Comparison of ENCODE assay signal across 18 cellular contexts in genomic region chr1:186578325-186579016, GRCh38.
DNase-seq lines count a peak whose midpoint lies in the region; ATAC-seq lines count a peak whose summit lies in the region.
"Had no signal": no experiment of that assay in that cellular context is flagged by ENCODE, and none has a peak within 500 bp of the region (broad histone marks: within the 10 kb centered on the region; RNA-seq: fewer than 3 reads in every experiment).

No MANE protein-coding gene starts in this region.

- H3K27ac Mint-ChIP-seq in activated T-cell treated with anti-CD3 and anti-CD28 coated beads, Interleukin-2, amount 50 U/mL, for 72 hours, result no peak overlapping the region
- H3K27ac Mint-ChIP-seq in stimulated activated naive CD8-positive, alpha-beta T cell treated with anti-CD3 and anti-CD28 coated beads, Interleukin-15, amount 100 ng/mL, for 72 hours, result no peak overlapping the region
- H3K27ac Mint-ChIP-seq: brain, nephron progenitor cell had no signal

- peaks cover 5 to 7% of the 10 kb centered on the region in 2 donors for H3K36me3 Mint-ChIP-seq in activated T-cell treated with anti-CD3 and anti-CD28 coated beads, Interleukin-2, amount 50 U/mL, for 72 hours (ENCODE audit: insufficient read depth in 2 of 2)
- H3K36me3 Mint-ChIP-seq: brain had no signal

- peaks cover 0 to 7% of the 10 kb centered on the region in 2 donors for H3K9me3 Mint-ChIP-seq in activated T-cell treated with anti-CD3 and anti-CD28 coated beads, Interleukin-2, amount 50 U/mL, for 72 hours
- H3K9me3 Mint-ChIP-seq in stimulated activated naive CD8-positive, alpha-beta T cell treated with anti-CD3 and anti-CD28 coated beads, Interleukin-15, amount 100 ng/mL, for 72 hours, result peaks cover 15 to 16% of the 10 kb centered on the region in 2 donors

- H3K4me1 Mint-ChIP-seq in activated T-cell treated with anti-CD3 and anti-CD28 coated beads, Interleukin-2, amount 50 U/mL, for 72 hours (ENCODE audit: low read depth), result peaks cover 17% of the 10 kb centered on the region
- H3K4me1 Mint-ChIP-seq in stimulated activated naive CD8-positive, alpha-beta T cell treated with anti-CD3 and anti-CD28 coated beads, Interleukin-15, amount 100 ng/mL, for 72 hours, result peaks cover 22% of the 10 kb centered on the region
- H3K4me1 Mint-ChIP-seq: brain, nephron progenitor cell had no signal

- peaks cover 13% of the 10 kb centered on the region for H3K27me3 Mint-ChIP-seq in activated T-cell treated with anti-CD3 and anti-CD28 coated beads, Interleukin-2, amount 50 U/mL, for 72 hours (ENCODE audit: low read depth)
- peaks cover 25% of the 10 kb centered on the region for H3K27me3 Mint-ChIP-seq in stimulated activated naive CD8-positive, alpha-beta T cell treated with anti-CD3 and anti-CD28 coated beads, Interleukin-15, amount 100 ng/mL, for 72 hours

- DNase-seq in activated T-cell treated with anti-CD3 and anti-CD28 coated beads, Interleukin-2, amount 50 U/mL, for 72 hours, result no peak
- no peak for DNase-seq in activated T-cell treated with anti-CD3 and anti-CD28 coated beads, Interleukin-2, amount 50 U/mL, for 1 hour
- DNase-seq in HT-29 (ENCODE audit: low spot score), result peak; percentile 89
- no peak for DNase-seq in stimulated activated naive CD8-positive, alpha-beta T cell treated with anti-CD3 and anti-CD28 coated beads, Interleukin-15, amount 100 ng/mL, for 72 hours
- DNase-seq in MV-4-11 (lab: John Stamatoyannopoulos, UW), result no peak
- no peak for DNase-seq in NCI-H146 (lab: John Stamatoyannopoulos, UW)
- DNase-seq: activated T-cell treated with anti-CD3 and anti-CD28 coated beads for 4 hours, DND-41, GM23248, Kasumi-1, kidney, NCI-H1048, NCI-H1694 treated with DMSO at 0.1 percent for 48 hours, nephron progenitor cell, T-helper 1 cell had no signal

- ATAC-seq in activated T-cell treated with anti-CD3 and anti-CD28 coated beads, Interleukin-2, amount 50 U/mL, for 72 hours (replicated peaks in 1 of 2), result peak; percentile 79 to 83
- ATAC-seq in esophagus mucosa, result peak; percentile 82
- peak; percentile 74 for ATAC-seq in stimulated activated naive CD8-positive, alpha-beta T cell treated with anti-CD3 and anti-CD28 coated beads, Interleukin-15, amount 100 ng/mL, for 72 hours
- no peak for ATAC-seq in GM19467 (IDR thresholded peaks at IDR 0.05; ENCODE audit: unreplicated experiment)

- no peak overlapping the region for H3K4me3 Mint-ChIP-seq in activated T-cell treated with anti-CD3 and anti-CD28 coated beads, Interleukin-2, amount 50 U/mL, for 72 hours
- no peak overlapping the region for H3K4me3 Mint-ChIP-seq in stimulated activated naive CD8-positive, alpha-beta T cell treated with anti-CD3 and anti-CD28 coated beads, Interleukin-15, amount 100 ng/mL, for 72 hours
- H3K4me3 Mint-ChIP-seq: brain, nephron progenitor cell had no signal
